In the genomic region with DNA sequence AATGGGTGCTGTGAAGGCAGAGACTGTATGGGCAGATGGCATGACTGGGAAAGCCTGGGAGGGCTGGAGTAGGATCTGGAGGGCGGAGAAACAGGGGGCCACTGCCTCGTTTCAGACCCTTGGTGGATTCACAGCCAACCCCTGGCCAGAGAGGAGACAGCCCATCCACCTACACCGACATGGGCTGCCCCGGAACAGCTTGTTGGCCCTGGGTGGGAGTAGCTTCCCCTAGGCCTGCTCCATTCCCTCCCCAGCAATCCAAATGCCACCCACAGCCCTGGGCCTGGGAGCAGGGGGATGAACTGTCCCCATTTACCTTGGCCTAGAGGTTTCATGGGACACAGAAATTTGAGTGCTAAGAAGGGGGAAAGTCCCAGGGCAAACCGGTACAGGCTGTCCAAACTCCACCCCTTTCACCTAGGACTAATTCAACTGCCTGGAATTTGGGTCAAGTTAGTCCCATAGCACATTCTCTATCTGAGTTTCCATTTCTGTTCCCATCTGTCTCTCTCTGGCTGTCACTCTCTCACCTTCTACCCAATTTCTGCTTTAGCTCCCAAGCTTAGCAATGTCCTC, we compare ENCODE assay signal across 14 cellular contexts. TPM values are rescaled to one million over a fixed set of nuclear protein-coding genes. Genes with fewer than 3 reads are reported as not detected.
DNase-seq lines count a peak whose midpoint lies in the region; ATAC-seq and TF ChIP-seq lines count a peak whose summit lies in the region.
"Had no signal": no experiment of that assay in that cellular context is flagged by ENCODE, and none has a peak within 500 bp of the region (broad histone marks: within the 10 kb centered on the region; RNA-seq: fewer than 3 reads in every experiment).

No MANE protein-coding gene starts in this region.

- no peak overlapping the region for H3K4me2 ChIP-seq in osteoblast (ENCODE audit: insufficient read depth, low read length)
- H3K4me2 ChIP-seq: hepatocyte had no signal

- no peaks in the 10 kb centered on the region for H4K20me1 ChIP-seq in osteoblast (ENCODE audit: insufficient read depth, low read length)

- POLR2A ChIA-PET in activated CD4-positive, alpha-beta T cell treated with anti-CD3 and anti-CD28 coated beads for 36 hours (lab: Charles Lee) = interaction anchor here (0.7 to 2.4 kb wide), 3 partner anchors 20 to 34 kb away, joined by 3 to 12 read pairs (median 3); no protein-coding TSS in a partner anchor
- POLR2A ChIA-PET in activated CD4-positive, alpha-beta memory T cell treated with anti-CD3 and anti-CD28 coated beads, Interleukin-2, amount 10 ng/mL, durations not matched to agents 7 days and 5 days (lab: Charles Lee) = interaction anchor here (1.1 to 9.3 kb wide), 6 partner anchors 14 to 420 kb away, joined by 3 to 138 read pairs (median 6); partner anchors contain the start of genes LBH and LCLAT1

- intact Hi-C loops in activated CD4-positive, alpha-beta T cell treated with anti-CD3 and anti-CD28 coated beads for 36 hours (cut with DNase I, micrococcal nuclease) = loop anchor here (5.0 to 10.0 kb wide), 2 partner anchors 39 to 1824 kb away; no protein-coding TSS in a partner anchor

- CTCF ChIA-PET in activated CD4-positive, alpha-beta T cell treated with anti-CD3 and anti-CD28 coated beads for 36 hours (lab: Charles Lee) = interaction anchor here (0.8 to 5.6 kb wide), 12 partner anchors 9 to 178 kb away, joined by 3 to 36 read pairs (median 4); no protein-coding TSS in a partner anchor
- CTCF ChIA-PET in activated CD4-positive, alpha-beta memory T cell treated with anti-CD3 and anti-CD28 coated beads, Interleukin-2, amount 10 ng/mL, durations not matched to agents 7 days and 5 days (lab: Charles Lee) = interaction anchor here (0.5 to 3.0 kb wide), 4 partner anchors 28 to 1807 kb away, joined by 3 to 16 read pairs (median 4); partner anchors contain the start of gene YPEL5

- no peaks in the 10 kb centered on the region for H3K36me3 ChIP-seq in osteoblast (ENCODE audit: insufficient read depth, low read length)

- TF ChIP-seq CTCF in epithelial cell of esophagus (IDR thresholded peaks at IDR 0.05; ENCODE audit: insufficient read depth, low read depth, low read length, missing control alignments) = no peak
- no peak for TF ChIP-seq CTCF in osteoblast (IDR thresholded peaks at IDR 0.05; ENCODE audit: extremely low read depth, low read depth, low read length)
- TF ChIP-seq CTCF in foreskin keratinocyte (conservative IDR thresholded peaks at IDR 0.05) = no peak

- H3K4me3 Mint-ChIP-seq in activated CD4-positive, alpha-beta T cell treated with anti-CD3 and anti-CD28 coated beads for 36 hours = no peak overlapping the region
- no peak overlapping the region for H3K4me3 Mint-ChIP-seq in activated CD4-positive, alpha-beta memory T cell treated with anti-CD3 and anti-CD28 coated beads, Interleukin-2, amount 10 ng/mL, durations not matched to agents 7 days and 5 days

- no peak for DNase-seq in activated CD4-positive, alpha-beta T cell treated with anti-CD3 and anti-CD28 coated beads for 36 hours
- no peak for DNase-seq in activated CD4-positive, alpha-beta T cell treated with anti-CD3 and anti-CD28 coated beads, Interleukin-2, amount 50 U/mL, for 1 hour
- DNase-seq in activated CD4-positive, alpha-beta memory T cell treated with anti-CD3 and anti-CD28 coated beads, Interleukin-2, amount 10 ng/mL, durations not matched to agents 7 days and 5 days = no peak
- DNase-seq in epithelial cell of esophagus (ENCODE audit: low read depth) (peak; percentile 32), osteoblast (ENCODE audit: insufficient read length, low spot score, missing footprints) (peak; percentile 21), foreskin keratinocyte (no peak), cerebellum (ENCODE audit: low spot score) (no peak), NCI-H128 (lab: John Stamatoyannopoulos, UW; ENCODE audit: unreplicated experiment) (no peak)
- DNase-seq: anterior cingulate cortex, dermis blood vessel endothelial cell, H7, NCI-H1092 treated with DMSO at 0.1 percent for 48 hours, testis had no signal

- H3K4me1 Mint-ChIP-seq in activated CD4-positive, alpha-beta T cell treated with anti-CD3 and anti-CD28 coated beads for 36 hours = peaks cover 84% of the 10 kb centered on the region
- H3K4me1 Mint-ChIP-seq in activated CD4-positive, alpha-beta memory T cell treated with anti-CD3 and anti-CD28 coated beads, Interleukin-2, amount 10 ng/mL, durations not matched to agents 7 days and 5 days = peaks cover 55% of the 10 kb centered on the region

- no peaks in the 10 kb centered on the region for H3K9me3 ChIP-seq in osteoblast (ENCODE audit: low read depth, low read length)
- H3K9me3 ChIP-seq: testis had no signal

- H3K4me3 ChIP-seq in epithelial cell of esophagus (ENCODE audit: low read length) (no peak overlapping the region), osteoblast (ENCODE audit: insufficient read depth, low read length) (no peak overlapping the region)
- H3K4me3 ChIP-seq: hepatocyte, testis had no signal

- no peak for ATAC-seq in activated CD4-positive, alpha-beta T cell treated with anti-CD3 and anti-CD28 coated beads for 36 hours
- ATAC-seq in foreskin keratinocyte = no peak

- H3K36me3 Mint-ChIP-seq in activated CD4-positive, alpha-beta T cell treated with anti-CD3 and anti-CD28 coated beads for 36 hours (ENCODE audit: low read depth) = peaks cover 13% of the 10 kb centered on the region
- peaks cover 15% of the 10 kb centered on the region for H3K36me3 Mint-ChIP-seq in activated CD4-positive, alpha-beta memory T cell treated with anti-CD3 and anti-CD28 coated beads, Interleukin-2, amount 10 ng/mL, durations not matched to agents 7 days and 5 days (ENCODE audit: low read depth)

- H3K9me3 Mint-ChIP-seq in activated CD4-positive, alpha-beta T cell treated with anti-CD3 and anti-CD28 coated beads for 36 hours (ENCODE audit: low read depth) = peaks cover 2% of the 10 kb centered on the region
- H3K9me3 Mint-ChIP-seq in activated CD4-positive, alpha-beta memory T cell treated with anti-CD3 and anti-CD28 coated beads, Interleukin-2, amount 10 ng/mL, durations not matched to agents 7 days and 5 days = peaks cover 4% of the 10 kb centered on the region

- no peaks in the 10 kb centered on the region for H3K79me2 ChIP-seq in osteoblast (ENCODE audit: insufficient read depth, low read length)
- H3K79me2 ChIP-seq: hepatocyte had no signal

- H3K27ac ChIP-seq in osteoblast (ENCODE audit: low read depth, low read length) (no peak overlapping the region), foreskin keratinocyte (no peak overlapping the region)
- H3K27ac ChIP-seq: hepatocyte, testis had no signal

- peak overlapping the region; percentile 98 for H3K27ac Mint-ChIP-seq in activated CD4-positive, alpha-beta T cell treated with anti-CD3 and anti-CD28 coated beads for 36 hours
- peak overlapping the region; percentile 92 for H3K27ac Mint-ChIP-seq in activated CD4-positive, alpha-beta memory T cell treated with anti-CD3 and anti-CD28 coated beads, Interleukin-2, amount 10 ng/mL, durations not matched to agents 7 days and 5 days

- no peak overlapping the region for H2AFZ ChIP-seq in osteoblast (ENCODE audit: low read length)
- H2AFZ ChIP-seq: hepatocyte had no signal

- no peaks in the 10 kb centered on the region for H3K27me3 Mint-ChIP-seq in activated CD4-positive, alpha-beta T cell treated with anti-CD3 and anti-CD28 coated beads for 36 hours
- no peaks in the 10 kb centered on the region for H3K27me3 Mint-ChIP-seq in activated CD4-positive, alpha-beta memory T cell treated with anti-CD3 and anti-CD28 coated beads, Interleukin-2, amount 10 ng/mL, durations not matched to agents 7 days and 5 days

- H3K4me1 ChIP-seq in osteoblast (ENCODE audit: insufficient read depth, low read length) (peaks cover 18% of the 10 kb centered on the region), foreskin keratinocyte (peaks cover 6% of the 10 kb centered on the region)
- H3K4me1 ChIP-seq: testis had no signal

- H3K27me3 ChIP-seq in osteoblast (ENCODE audit: insufficient read depth, low read length) (no peaks in the 10 kb centered on the region), foreskin keratinocyte (peaks cover 2% of the 10 kb centered on the region)
- H3K27me3 ChIP-seq: hepatocyte, testis had no signal

RNA-seq across cellular contexts. Expression of gene LBH, which starts 37.0 kb away (rescaled TPM):
- 100 to 1,000 TPM in 1 of 2 experiments, 10 to 100 TPM in 1; 89.6 to 108 TPM for total RNA-seq in activated CD4-positive, alpha-beta T cell treated with anti-CD3 and anti-CD28 coated beads for 36 hours
- 100 to 1,000 TPM; 105 to 110 TPM for total RNA-seq in activated CD4-positive, alpha-beta memory T cell treated with anti-CD3 and anti-CD28 coated beads, Interleukin-2, amount 10 ng/mL, durations not matched to agents 7 days and 5 days
- total RNA-seq in osteoblast (270 and 272 TPM in 2 replicates), foreskin keratinocyte (0.46 and 1.5 TPM in 2 replicates), cerebellum (71.4 TPM)
- polyA plus RNA-seq in foreskin keratinocyte = 0.26 and 0.82 TPM in 2 replicates

Comparison
In these comparisons a context has a peak if more than half of its experiments do, and no peak if none do; other contexts are left out.
1. DNase-seq: peak in epithelial cell of esophagus (single experiment) and osteoblast (single experiment); none in activated CD4-positive, alpha-beta T cell treated with anti-CD3 and anti-CD28 coated beads for 36 hours (single experiment), activated CD4-positive, alpha-beta T cell treated with anti-CD3 and anti-CD28 coated beads, Interleukin-2, amount 50 U/mL, for 1 hour (single experiment), activated CD4-positive, alpha-beta memory T cell treated with anti-CD3 and anti-CD28 coated beads, Interleukin-2, amount 10 ng/mL, durations not matched to agents 7 days and 5 days (single experiment), foreskin keratinocyte (0 of 2), cerebellum (single experiment) and NCI-H128 (single experiment).
2. RNA of gene LBH, which starts 37.0 kb away (total RNA-seq): 270 to 272 TPM in osteoblast, 105 to 110 TPM in activated CD4-positive, alpha-beta memory T cell treated with anti-CD3 and anti-CD28 coated beads, Interleukin-2, amount 10 ng/mL, durations not matched to agents 7 days and 5 days, 89.6 to 108 TPM in activated CD4-positive, alpha-beta T cell treated with anti-CD3 and anti-CD28 coated beads for 36 hours and 71.4 TPM in cerebellum (single experiment); 0.46 to 1.5 TPM in foreskin keratinocyte; every median in the first group is over 10 times any median in the second.